ENCODE assay signal across 12 cellular contexts in genomic region chr2:104872034-104872865, GRCh38. TPM values are rescaled to one million over a fixed set of nuclear protein-coding genes. Genes with fewer than 3 reads are reported as not detected.
A peak's percentile ranks its signal among the peaks of the same experiment; 100 is the strongest.
DNase-seq lines count a peak whose midpoint lies in the region; ATAC-seq and TF ChIP-seq lines count a peak whose summit lies in the region.
"Had no signal": no experiment of that assay in that cellular context is flagged by ENCODE, and none has a peak within 500 bp of the region (broad histone marks: within the 10 kb centered on the region; RNA-seq: fewer than 3 reads in every experiment).

No MANE protein-coding gene starts in this region.

- H2AFZ ChIP-seq in PC-9 = no peak overlapping the region

- H3K36me3 ChIP-seq in skeletal muscle satellite cell (ENCODE audit: insufficient read depth, low read length) (no peaks in the 10 kb centered on the region), PC-9 (ENCODE audit: low read depth) (no peaks in the 10 kb centered on the region)

- ATAC-seq in T-helper 17 cell = no peak
- no peak for ATAC-seq in esophagus mucosa
- ATAC-seq in HG03039 (IDR thresholded peaks at IDR 0.05; ENCODE audit: unreplicated experiment) = no peak

- H3K4me1 Mint-ChIP-seq in T-helper 17 cell (peaks cover 4% of the 10 kb centered on the region), immature natural killer cell (peaks cover 11 to 19% of the 10 kb centered on the region in 2 donors)
- H3K4me1 Mint-ChIP-seq: activated T-helper 17 cell treated with anti-CD3 and anti-CD28 coated beads, Interleukin-2, amount 50 U/mL, for 72 hours had no signal

- no peak overlapping the region for H3K27ac ChIP-seq in PC-9

- no peaks in the 10 kb centered on the region for H3K9me2 ChIP-seq in PC-9 (ENCODE audit: insufficient read depth)

- POLR2A ChIA-PET in PC-9 (lab: Charles Lee; ENCODE audit: unreplicated experiment) = no interaction called here

- peaks cover 64% of the 10 kb centered on the region for H3K27me3 Mint-ChIP-seq in T-helper 17 cell
- H3K27me3 Mint-ChIP-seq in immature natural killer cell (ENCODE audit: low read depth in 3 of 3) = peaks cover 24 to 36% (median 25%) of the 10 kb centered on the region in 3 donors

- TF ChIP-seq CTCF in PC-9 (conservative IDR thresholded peaks at IDR 0.05) = no peak

- intact Hi-C loops in PC-9 (cut with micrococcal nuclease; ENCODE audit: unreplicated experiment) = no loop called here

- H3K4me3 ChIP-seq in skeletal muscle satellite cell (ENCODE audit: low read length) (no peak overlapping the region), PC-9 (no peak overlapping the region)

- H3K79me2 ChIP-seq in PC-9 (ENCODE audit: low read depth) = no peaks in the 10 kb centered on the region

- H3K4me3 Mint-ChIP-seq in T-helper 17 cell (peak overlapping the region; percentile 33), immature natural killer cell (peak overlapping the region in 4 of 5 donors; percentile 45 to 70 (median 66))
- H3K4me3 Mint-ChIP-seq: activated T-helper 17 cell treated with anti-CD3 and anti-CD28 coated beads, Interleukin-2, amount 50 U/mL, for 72 hours had no signal

- H3K9me3 ChIP-seq in T-helper 17 cell (ENCODE audit: control insufficient read depth, low read length, poor library complexity, severe bottlenecking) = no peaks in the 10 kb centered on the region
- no peaks in the 10 kb centered on the region for H3K9me3 ChIP-seq in skeletal muscle satellite cell (replicated peaks; ENCODE audit: low read length)
- no peaks in the 10 kb centered on the region for H3K9me3 ChIP-seq in PC-9 (ENCODE audit: insufficient read depth, low read depth)

- DNase-seq in NCI-H1417 (lab: John Stamatoyannopoulos, UW) (peak in 2 of 3 experiments; percentile 30 to 55), NCI-H1417 treated with DMSO at 0.1 percent for 48 hours (lab: John Stamatoyannopoulos, UW) (no peak), T-helper 17 cell (no peak), immature natural killer cell (no peak), PC-9 (no peak)
- DNase-seq: left cardiac atrium, NCI-H187 had no signal

- H4K20me1 ChIP-seq in PC-9 (ENCODE audit: insufficient read depth) = no peaks in the 10 kb centered on the region

- H3K4me2 ChIP-seq in skeletal muscle satellite cell (ENCODE audit: low read length) (peak overlapping the region; percentile 95), PC-9 (no peak overlapping the region)

- H3K36me3 Mint-ChIP-seq in T-helper 17 cell (ENCODE audit: low read depth) (peaks cover 3% of the 10 kb centered on the region), immature natural killer cell (no peaks in the 10 kb centered on the region)

- H3K27me3 ChIP-seq in skeletal muscle satellite cell (ENCODE audit: control insufficient read depth, insufficient read depth, low read length) = peaks cover 60% of the 10 kb centered on the region
- H3K27me3 ChIP-seq in PC-9 (ENCODE audit: insufficient read depth, low read depth) = peaks cover 68% of the 10 kb centered on the region

- H3K9ac ChIP-seq in skeletal muscle satellite cell (ENCODE audit: low read depth, low read length) = no peak overlapping the region

- CTCF ChIA-PET in PC-9 (lab: Charles Lee) = no interaction called here

- H3K4me1 ChIP-seq in skeletal muscle satellite cell (ENCODE audit: control insufficient read depth, insufficient read depth, low read length) = peaks cover 4% of the 10 kb centered on the region
- no peaks in the 10 kb centered on the region for H3K4me1 ChIP-seq in PC-9 (replicated peaks; ENCODE audit: insufficient read depth)

- BruUV-seq in PC-9 (replicated peaks; lab: Mats Ljungman, UMichigan) = no TSS peak

- no peak overlapping the region for H3K27ac Mint-ChIP-seq in T-helper 17 cell
- H3K27ac Mint-ChIP-seq in immature natural killer cell = no peak overlapping the region
- H3K27ac Mint-ChIP-seq: activated T-helper 17 cell treated with anti-CD3 and anti-CD28 coated beads, Interleukin-2, amount 50 U/mL, for 72 hours had no signal

- no peaks in the 10 kb centered on the region for H3F3A ChIP-seq in PC-9 (ENCODE audit: insufficient read depth, low read depth)

- peaks cover 0 to 7% (median 0%) of the 10 kb centered on the region in 6 donors for H3K9me3 Mint-ChIP-seq in immature natural killer cell
- H3K9me3 Mint-ChIP-seq: activated T-helper 17 cell treated with anti-CD3 and anti-CD28 coated beads, Interleukin-2, amount 50 U/mL, for 72 hours had no signal

RNA-seq across cellular contexts. Expression of gene POU3F3, which starts 18.3 kb away (rescaled TPM):
- not detected for total RNA-seq in T-helper 17 cell
- polyA plus RNA-seq in immature natural killer cell = not detected
- 0.44 and 1.3 TPM in 2 replicates for total RNA-seq in skeletal muscle satellite cell (2012; rRNA removed)
- not detected for total RNA-seq in esophagus mucosa
- not detected in 2 replicates for total RNA-seq in PC-9 (2021)
- total RNA-seq: activated T-helper 17 cell treated with anti-CD3 and anti-CD28 coated beads, Interleukin-2, amount 50 U/mL, for 72 hours had no signal
- polyA plus RNA-seq: AG04450 had no signal

Comparison
In these comparisons a context has a peak if more than half of its experiments do, and no peak if none do; other contexts are left out.
1. DNase-seq: peak in NCI-H1417 (2 of 3); none in NCI-H1417 treated with DMSO at 0.1 percent for 48 hours (single experiment), T-helper 17 cell (0 of 3), immature natural killer cell (0 of 3) and PC-9 (0 of 2).